16 cellular contexts compared by ENCODE assay signal in genomic region chr4:170080496-170080895, GRCh38. TPM values are rescaled to one million over a fixed set of nuclear protein-coding genes. Genes with fewer than 3 reads are reported as not detected.
DNase-seq lines count a peak whose midpoint lies in the region; ATAC-seq and TF ChIP-seq lines count a peak whose summit lies in the region.
"Had no signal": no experiment of that assay in that cellular context is flagged by ENCODE, and none has a peak within 500 bp of the region (broad histone marks: within the 10 kb centered on the region; RNA-seq: fewer than 3 reads in every experiment).

No MANE protein-coding gene starts in this region.

- TF ChIP-seq POLR2A in prostate gland (IDR thresholded peaks at IDR 0.05): no peak

- intact Hi-C loops in prostate gland (cut with DNase I): no loop called here

- H3K27ac ChIP-seq in C4-2B: peak overlapping the region; percentile 100
- peak overlapping the region; percentile 69 for H3K27ac ChIP-seq in VCaP
- peak overlapping the region; percentile 48 to 74 for H3K27ac ChIP-seq in prostate gland

- H3K27me3 ChIP-seq in prostate gland (replicated peaks; ENCODE audit: insufficient read depth): no peaks in the 10 kb centered on the region

- H3K9me3 ChIP-seq in prostate gland: no peaks in the 10 kb centered on the region
- H3K9me3 ChIP-seq: Caco-2 had no signal

- WGBS in prostate gland: 51% methylated on average over 3 of the region's 3 CpGs

- ATAC-seq in HG02798 (IDR thresholded peaks at IDR 0.05; ENCODE audit: poor library complexity, unreplicated experiment): no peak
- ATAC-seq: CD8-positive, alpha-beta T cell had no signal

- DNase-seq in LNCaP clone FGC (ENCODE audit: low read depth) (peak; percentile 99), prostate gland (ENCODE audit: low spot score) (peak; percentile 58), NCI-H1105 treated with DMSO at 0.1 percent for 48 hours (lab: John Stamatoyannopoulos, UW) (no peak), NCI-H146 (lab: John Stamatoyannopoulos, UW) (no peak)
- no peak for DNase-seq in activated effector memory CD4-positive, alpha-beta T cell treated with anti-CD3 and anti-CD28 coated beads, Interleukin-2, amount 50 U/mL, for 16 hours
- DNase-seq: C1 segment of cervical spinal cord; Caco-2; CD4-positive, CD25-positive, alpha-beta regulatory T cell; CD8-positive, alpha-beta T cell; DMS153; DND-41; GOT3 had no signal

- no peaks in the 10 kb centered on the region for H3K36me3 ChIP-seq in prostate gland

- H3K4me3 ChIP-seq in LNCaP clone FGC (ENCODE audit: low read depth, low read length): no peak overlapping the region
- H3K4me3 ChIP-seq in prostate gland: no peak overlapping the region
- H3K4me3 ChIP-seq: HAP-1 had no signal

- H3K4me1 ChIP-seq in prostate gland (replicated peaks): peaks cover 4% of the 10 kb centered on the region
- H3K4me1 ChIP-seq: Caco-2 had no signal

- TF ChIP-seq CTCF in C4-2B (conservative IDR thresholded peaks at IDR 0.05) (no peak), LNCaP clone FGC (IDR thresholded peaks at IDR 0.05; ENCODE audit: control insufficient read depth, extremely low read depth, insufficient read depth) (no peak), VCaP (conservative IDR thresholded peaks at IDR 0.05) (no peak), prostate gland (IDR thresholded peaks at IDR 0.05) (no peak)

RNA-seq across cellular contexts. Expression of gene AADAT, which starts 9.3 kb away (rescaled TPM):
- total RNA-seq in prostate gland: 10 to 100 TPM; 16.2 to 31.2 TPM
- total RNA-seq: CD4-positive, CD25-positive, alpha-beta regulatory T cell; CD8-positive, alpha-beta T cell had no signal

RNA-seq across cellular contexts. Expression of gene MFAP3L, which starts 54.3 kb away (rescaled TPM):
- 10 to 100 TPM; 10.0 to 32.2 TPM for total RNA-seq in prostate gland

Comparison
In these comparisons a context has a peak if more than half of its experiments do, and no peak if none do; other contexts are left out.
1. DNase-seq: peak in LNCaP clone FGC (single experiment) and prostate gland (single experiment); none in activated effector memory CD4-positive, alpha-beta T cell treated with anti-CD3 and anti-CD28 coated beads, Interleukin-2, amount 50 U/mL, for 16 hours (single experiment), NCI-H1105 treated with DMSO at 0.1 percent for 48 hours (single experiment) and NCI-H146 (single experiment).
2. Peak in every context shown above with its lines, with median percentiles within 50 percentile points of each other: H3K27ac ChIP-seq.